Comparison of ENCODE assay signal across 24 cellular contexts in the genomic region with DNA sequence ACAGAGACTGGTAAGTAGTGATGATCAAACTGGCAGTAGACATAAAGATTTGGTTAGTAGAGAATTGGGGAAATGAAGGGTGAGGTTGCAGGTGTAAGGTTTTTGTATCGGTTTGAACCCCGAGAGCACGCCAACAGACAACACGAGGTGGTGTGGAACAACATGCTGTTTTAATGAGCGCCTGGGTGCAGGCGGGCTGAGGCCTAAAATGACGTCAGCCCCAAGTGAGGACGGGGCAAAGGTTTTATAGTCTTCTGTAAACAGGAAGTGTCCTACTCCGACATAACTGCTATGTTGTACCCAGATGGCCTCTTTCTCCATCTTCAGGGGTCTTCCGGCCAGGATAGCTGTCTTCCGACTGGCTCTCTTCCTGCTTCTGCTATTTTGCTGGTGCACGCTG.
DNase-seq lines count a peak whose midpoint lies in the region; ATAC-seq, FAIRE-seq and TF ChIP-seq lines count a peak whose summit lies in the region.
"Had no signal": no experiment of that assay in that cellular context is flagged by ENCODE, and none has a peak within 500 bp of the region (broad histone marks: within the 10 kb centered on the region; RNA-seq: fewer than 3 reads in every experiment).

No MANE protein-coding gene starts in this region.

- DNase-seq in HFFc6, result no peak
- no peak for DNase-seq in K562 (ENCODE audit: extremely low read depth in 1 of 4, low spot score in 3 of 4)
- DNase-seq in smooth muscle cell (lab: John Stamatoyannopoulos, UW; ENCODE audit: unreplicated experiment), result no peak
- DNase-seq in uterus, result no peak
- no peak for DNase-seq in inferior parietal cortex (ENCODE audit: extremely low spot score)
- DNase-seq in left lobe of liver (ENCODE audit: low spot score), result no peak
- DNase-seq: AML-193; BE2C; CD4-positive, alpha-beta T cell; CD8-positive, alpha-beta memory T cell; DMS 273 treated with DMSO at 0.1 percent for 48 hours; DMS79; EL; GDM1; GOT3 had no signal

- no peaks in the 10 kb centered on the region for H3K9me3 Mint-ChIP-seq in HFFc6
- H3K9me3 Mint-ChIP-seq: CD4-positive, alpha-beta T cell; CD8-positive, alpha-beta memory T cell had no signal

- H3K4me3 ChIP-seq in K562, result no peak overlapping the region
- H3K4me3 ChIP-seq in liver (ENCODE audit: low read depth in 1 of 3, low read length in 3 of 3), result no peak overlapping the region
- H3K4me3 ChIP-seq in smooth muscle cell, result no peak overlapping the region
- no peak overlapping the region for H3K4me3 ChIP-seq in uterus
- H3K4me3 ChIP-seq: BLaER1 treated with 17β-estradiol and CSF1 and Interleukin-3, amounts not matched to agents 10 nM and 100 nM; GM12878; HAP-1 had no signal

- no peaks in the 10 kb centered on the region; the same call in 1 of the 2 replicates for H3K27me3 Mint-ChIP-seq in HFFc6 (ENCODE audit: insufficient read depth)
- H3K27me3 Mint-ChIP-seq: CD4-positive, alpha-beta T cell had no signal

- H3K4me3 Mint-ChIP-seq in HFFc6, result no peak overlapping the region
- H3K4me3 Mint-ChIP-seq: CD14-positive monocyte; CD4-positive, alpha-beta T cell; CD8-positive, alpha-beta memory T cell had no signal

- ATAC-seq in K562, result no peak
- ATAC-seq in GM21526 (IDR thresholded peaks at IDR 0.05; ENCODE audit: low FRiP score, unreplicated experiment), result no peak
- no peak for ATAC-seq in left lobe of liver
- ATAC-seq: GM12878 had no signal

- no peak overlapping the region for H3K4me2 ChIP-seq in K562 (ENCODE audit: insufficient read depth, low read length)
- H3K4me2 ChIP-seq in smooth muscle cell, result no peak overlapping the region
- H3K4me2 ChIP-seq: BLaER1 treated with 17β-estradiol and CSF1 and Interleukin-3, amounts not matched to agents 10 nM and 100 nM had no signal

- BruUV-seq in K562 (replicated peaks; lab: Mats Ljungman, UMichigan), result no TSS peak

- H3K79me2 ChIP-seq in K562 (ENCODE audit: control insufficient read depth, insufficient read depth, low read length), result no peaks in the 10 kb centered on the region
- no peaks in the 10 kb centered on the region for H3K79me2 ChIP-seq in smooth muscle cell (ENCODE audit: low read depth)

- peak overlapping the region; percentile 98; the same call in 1 of the 2 replicates for H3K27ac Mint-ChIP-seq in HFFc6
- H3K27ac Mint-ChIP-seq: CD4-positive, alpha-beta T cell; CD8-positive, alpha-beta memory T cell had no signal

- no peaks in the 10 kb centered on the region for H3K9me3 ChIP-seq in K562 (replicated peaks; ENCODE audit: control insufficient read depth, insufficient read depth, low read depth, low read length)
- H3K9me3 ChIP-seq in liver (ENCODE audit: control insufficient read depth in 4 of 4, low read length in 3 of 4), result no peaks in the 10 kb centered on the region
- H3K9me3 ChIP-seq in smooth muscle cell (replicated peaks; ENCODE audit: low read depth), result no peaks in the 10 kb centered on the region
- no peaks in the 10 kb centered on the region for H3K9me3 ChIP-seq in uterus
- H3K9me3 ChIP-seq: BE2C; BLaER1 treated with 17β-estradiol and CSF1 and Interleukin-3, amounts not matched to agents 10 nM and 100 nM; HAP-1 had no signal

- no peaks in the 10 kb centered on the region for H3K36me3 Mint-ChIP-seq in HFFc6 (ENCODE audit: low read depth)
- H3K36me3 Mint-ChIP-seq: CD14-positive monocyte; CD8-positive, alpha-beta memory T cell had no signal

- H3K27ac ChIP-seq in K562 (ENCODE audit: extremely low read depth, low read depth, low read length) (no peak overlapping the region), liver (ENCODE audit: low read depth in 1 of 2, low read length in 2 of 2) (no peak overlapping the region), smooth muscle cell (ENCODE audit: low read depth) (peak overlapping the region; percentile 81), uterus (no peak overlapping the region)
- H3K27ac ChIP-seq: BLaER1 treated with 17β-estradiol and CSF1 and Interleukin-3, amounts not matched to agents 10 nM and 100 nM had no signal

- CTCF ChIA-PET in K562 (lab: Yijun Ruan, JAX; ENCODE audit: low intra/inter-chr PET ratio), result no interaction called here

- no peaks in the 10 kb centered on the region for H3K36me3 ChIP-seq in K562 (ENCODE audit: control insufficient read depth, insufficient read depth, low read length)
- no peaks in the 10 kb centered on the region for H3K36me3 ChIP-seq in liver (ENCODE audit: control insufficient read depth in 4 of 4, insufficient read depth in 3 of 4, low read depth in 1 of 4, low read length in 3 of 4)
- H3K36me3 ChIP-seq in smooth muscle cell (ENCODE audit: low read depth), result no peaks in the 10 kb centered on the region
- no peaks in the 10 kb centered on the region for H3K36me3 ChIP-seq in uterus
- H3K36me3 ChIP-seq: BE2C; BLaER1 treated with 17β-estradiol and CSF1 and Interleukin-3, amounts not matched to agents 10 nM and 100 nM; HAP-1 had no signal

- peaks cover 10% of the 10 kb centered on the region for H3F3A ChIP-seq in smooth muscle cell (ENCODE audit: low read depth)

- intact Hi-C loops in K562 (cut with micrococcal nuclease) (no loop called here), uterus (cut with DNase I; ENCODE audit: low total_unique reads) (no loop called here)

- TF ChIP-seq RAD21 in K562 (CRISPR knock-in tag; conservative IDR thresholded peaks at IDR 0.05 in 1 of 2, IDR thresholded peaks at IDR 0.05 in 1 of 2) (no peak), liver (IDR thresholded peaks at IDR 0.05) (no peak)

- H3K9ac ChIP-seq in K562 (ENCODE audit: insufficient read depth in 1 of 2, low read depth in 2 of 2, low read length in 2 of 2) (no peak overlapping the region), liver (ENCODE audit: low read depth in 1 of 2, low read length in 2 of 2) (no peak overlapping the region), smooth muscle cell (ENCODE audit: low read depth) (no peak overlapping the region)
- H3K9ac ChIP-seq: BLaER1 treated with 17β-estradiol and CSF1 and Interleukin-3, amounts not matched to agents 10 nM and 100 nM had no signal

- H2AFZ ChIP-seq in K562 (ENCODE audit: low read depth, low read length) (no peak overlapping the region), smooth muscle cell (ENCODE audit: low read depth) (no peak overlapping the region)

- H3K4me1 ChIP-seq in K562 (replicated peaks in 1 of 2; ENCODE audit: control insufficient read depth in 2 of 2, insufficient read depth in 2 of 2, low read length in 2 of 2) (no peaks in the 10 kb centered on the region), liver (ENCODE audit: control insufficient read depth in 4 of 4, insufficient read depth in 4 of 4, low read length in 3 of 4) (no peaks in the 10 kb centered on the region), smooth muscle cell (ENCODE audit: low read depth) (peaks cover 9% of the 10 kb centered on the region), uterus (no peaks in the 10 kb centered on the region)
- H3K4me1 ChIP-seq: BE2C; BLaER1 treated with 17β-estradiol and CSF1 and Interleukin-3, amounts not matched to agents 10 nM and 100 nM; HAP-1 had no signal

- no peaks in the 10 kb centered on the region for H4K20me1 ChIP-seq in K562 (replicated peaks; ENCODE audit: control insufficient read depth, insufficient read depth, low read length)
- H4K20me1 ChIP-seq in smooth muscle cell (ENCODE audit: low read depth), result no peaks in the 10 kb centered on the region
- H4K20me1 ChIP-seq: BLaER1 treated with 17β-estradiol and CSF1 and Interleukin-3, amounts not matched to agents 10 nM and 100 nM had no signal

- H3K27me3 ChIP-seq in K562 (ENCODE audit: control insufficient read depth in 2 of 2, insufficient read depth in 2 of 2, low read length in 2 of 2), result no peaks in the 10 kb centered on the region
- no peaks in the 10 kb centered on the region for H3K27me3 ChIP-seq in liver (ENCODE audit: control insufficient read depth in 4 of 4, insufficient read depth in 4 of 4, low read length in 3 of 4)
- H3K27me3 ChIP-seq in smooth muscle cell (ENCODE audit: low read depth), result no peaks in the 10 kb centered on the region
- H3K27me3 ChIP-seq in uterus, result no peaks in the 10 kb centered on the region
- H3K27me3 ChIP-seq: BE2C; BLaER1 treated with 17β-estradiol and CSF1 and Interleukin-3, amounts not matched to agents 10 nM and 100 nM had no signal

- no peak for TF ChIP-seq POLR2A in K562 (conservative IDR thresholded peaks at IDR 0.05)
- no peak for TF ChIP-seq POLR2A in uterus (IDR thresholded peaks at IDR 0.05)

- in situ Hi-C loops in K562 (cut with MboI), result no loop called here

- no peak for FAIRE-seq in K562 (lab: Jason Lieb, UNC)
- FAIRE-seq: D721Med, GM12878, GM19239, H54 had no signal

- no peak for TF ChIP-seq EP300 in K562 (IDR thresholded peaks at IDR 0.05; ENCODE audit: low read length)

- H3K9me1 ChIP-seq in K562 (ENCODE audit: control insufficient read depth, insufficient read depth, low read length), result no peaks in the 10 kb centered on the region

- WGBS in K562 (ENCODE audit: insufficient coverage, low coverage, missing lambda C conversion rate), result 2% methylated on average over 12 of the region's 12 CpGs
- 80% methylated on average over 12 of the region's 12 CpGs for WGBS in liver
- 86% methylated on average over 12 of the region's 12 CpGs for WGBS in smooth muscle cell (ENCODE audit: low lambda C conversion rate)

- peaks cover 48% of the 10 kb centered on the region for H3K4me1 Mint-ChIP-seq in HFFc6 (ENCODE audit: low read depth)
- H3K4me1 Mint-ChIP-seq: CD14-positive monocyte had no signal

- POLR2A ChIA-PET in K562 (lab: Yijun Ruan, JAX), result no interaction called here

- TF ChIP-seq CTCF in HFFc6 (IDR thresholded peaks at IDR 0.05) (no peak), K562 (IDR thresholded peaks at IDR 0.05 in 2 of 3, conservative IDR thresholded peaks at IDR 0.05 in 1 of 3; ENCODE audit: insufficient read depth in 2 of 3, low read depth in 1 of 3, low read length in 3 of 3) (no peak), liver (IDR thresholded peaks at IDR 0.05; ENCODE audit: low read depth, low read length, missing input control) (no peak), smooth muscle cell (IDR thresholded peaks at IDR 0.05; ENCODE audit: borderline replicate concordance, insufficient read depth, poor library complexity, severe bottlenecking) (no peak), uterus (IDR thresholded peaks at IDR 0.05) (no peak)

TF ChIP-seq in K562, 482 proteins besides CTCF, POLR2A, EP300 and RAD21 (continues in another document):
- TF ChIP-seq TEAD2 (tag; IDR thresholded peaks at IDR 0.05) (no peak), MTA3 (IDR thresholded peaks at IDR 0.05; ENCODE audit: borderline replicate concordance) (no peak)

TF ChIP-seq in liver, 16 proteins besides CTCF, POLR2A, EP300 and RAD21 (continues in another document):
- no peak for TF ChIP-seq HNF4G (IDR thresholded peaks at IDR 0.05)
- no peak for TF ChIP-seq FOXA1 (IDR thresholded peaks at IDR 0.05)
- TF ChIP-seq FOXA2 (IDR thresholded peaks at IDR 0.05), result no peak
